Comparison of ENCODE assay signal across 19 cellular contexts in genomic region chr9:28363180-28363579, GRCh38.
DNase-seq lines count a peak whose midpoint lies in the region; ATAC-seq and TF ChIP-seq lines count a peak whose summit lies in the region.
"Had no signal": no experiment of that assay in that cellular context is flagged by ENCODE, and none has a peak within 500 bp of the region (broad histone marks: within the 10 kb centered on the region; RNA-seq: fewer than 3 reads in every experiment).

No MANE protein-coding gene starts in this region.

- H2AK5ac ChIP-seq in mesenchymal stem cell (ENCODE audit: low read length, severe bottlenecking), result no peak overlapping the region

- POLR2A ChIA-PET in SK-N-SH (lab: Yijun Ruan, JAX), result no interaction called here

- CTCF ChIA-PET in SK-N-SH (lab: Yijun Ruan, JAX), result no interaction called here

- H3K14ac ChIP-seq in mesenchymal stem cell (ENCODE audit: low read length in 2 of 2), result no peak overlapping the region

- no peak overlapping the region for H3K4ac ChIP-seq in mesenchymal stem cell (ENCODE audit: low read depth in 1 of 2, low read length in 2 of 2)

- no peak overlapping the region for H2BK15ac ChIP-seq in mesenchymal stem cell (ENCODE audit: low read depth, poor library complexity, severe bottlenecking)

- no peaks in the 10 kb centered on the region for H3K9me2 ChIP-seq in SK-N-SH

- no peak overlapping the region for H2BK12ac ChIP-seq in mesenchymal stem cell (ENCODE audit: low read length in 2 of 2)

- H4K8ac ChIP-seq in mesenchymal stem cell (ENCODE audit: low read length), result no peak overlapping the region

- TF ChIP-seq RAD21 in SK-N-SH (IDR thresholded peaks at IDR 0.05; ENCODE audit: low read length), result peak; percentile 50

- DNase-seq in BE2C (peak; percentile 49), SK-N-SH (peak; percentile 56), mesenchymal stem cell (peak; percentile 29), anterior cingulate cortex (lab: John Stamatoyannopoulos, UW) (no peak)
- DNase-seq: CD4-positive, alpha-beta T cell; CD8-positive, alpha-beta memory T cell; DMS 273 treated with DMSO at 0.1 percent for 48 hours; DMS79; EL; GDM1; H9 had no signal

- H2BK5ac ChIP-seq in mesenchymal stem cell (ENCODE audit: low read depth, low read length, poor library complexity, severe bottlenecking), result no peak overlapping the region

- TF ChIP-seq CTCF in BE2C (IDR thresholded peaks at IDR 0.05; ENCODE audit: low read depth, low read length) (no peak), SK-N-SH (IDR thresholded peaks at IDR 0.05) (no peak), parathyroid adenoma (IDR thresholded peaks at IDR 0.05) (no peak)

- H3K18ac ChIP-seq in mesenchymal stem cell (ENCODE audit: low read depth in 1 of 2, low read length in 2 of 2), result no peak overlapping the region

- H3K4me1 ChIP-seq in BE2C (peaks cover 36% of the 10 kb centered on the region), SK-N-SH (ENCODE audit: control insufficient read depth in 1 of 2, insufficient read depth in 2 of 2, low read depth in 1 of 2, low read length in 1 of 2) (peaks cover 5 to 8% of the 10 kb centered on the region in 2 experiments; a peak in 3 of 4 replicates), mesenchymal stem cell (ENCODE audit: control insufficient read depth, insufficient read depth, low read depth, low read length) (no peaks in the 10 kb centered on the region), parathyroid adenoma (no peaks in the 10 kb centered on the region)

- TF ChIP-seq EP300 in SK-N-SH (IDR thresholded peaks at IDR 0.05; ENCODE audit: borderline replicate concordance in 1 of 2, low read depth in 1 of 2, low read length in 1 of 2), result peak in 1 of 2 experiments; percentile 97; a peak in 2 of 4 replicates

- H3K27ac ChIP-seq in SK-N-SH (ENCODE audit: low read depth in 2 of 2, low read length in 1 of 2), result peak overlapping the region; percentile 6 to 96; a peak in 3 of 4 replicates
- no peak overlapping the region for H3K27ac ChIP-seq in mesenchymal stem cell (ENCODE audit: low read length, poor library complexity, severe bottlenecking)
- H3K27ac ChIP-seq in parathyroid adenoma, result no peak overlapping the region
- H3K27ac ChIP-seq: 22Rv1; BLaER1 treated with 17β-estradiol and CSF1 and Interleukin-3, amounts not matched to agents 10 nM and 100 nM had no signal

- no peaks in the 10 kb centered on the region for H3K79me1 ChIP-seq in mesenchymal stem cell (replicated peaks; ENCODE audit: low read length, poor library complexity, severe bottlenecking)

- H3K9me3 ChIP-seq in BE2C (no peaks in the 10 kb centered on the region), SK-N-SH (no peaks in the 10 kb centered on the region), mesenchymal stem cell (ENCODE audit: control insufficient read depth, low read length) (no peaks in the 10 kb centered on the region), parathyroid adenoma (ENCODE audit: control insufficient read depth, low read length) (no peaks in the 10 kb centered on the region)
- H3K9me3 ChIP-seq: BLaER1 treated with 17β-estradiol and CSF1 and Interleukin-3, amounts not matched to agents 10 nM and 100 nM had no signal

- no peak overlapping the region for H3K23ac ChIP-seq in mesenchymal stem cell (ENCODE audit: low read length in 2 of 2)

- H3K4me2 ChIP-seq in SK-N-SH, result no peak overlapping the region
- no peak overlapping the region for H3K4me2 ChIP-seq in mesenchymal stem cell (ENCODE audit: low read length, poor library complexity, severe bottlenecking)
- H3K4me2 ChIP-seq in parathyroid adenoma (ENCODE audit: low read length), result peak overlapping the region; percentile 21
- H3K4me2 ChIP-seq: GM23338 had no signal

- no peak overlapping the region for H3K9ac ChIP-seq in SK-N-SH
- no peak overlapping the region for H3K9ac ChIP-seq in mesenchymal stem cell (ENCODE audit: low read length)
- no peak overlapping the region for H3K9ac ChIP-seq in parathyroid adenoma
- H3K9ac ChIP-seq: BLaER1 treated with 17β-estradiol and CSF1 and Interleukin-3, amounts not matched to agents 10 nM and 100 nM had no signal

- H2BK120ac ChIP-seq in mesenchymal stem cell (ENCODE audit: low read depth, low read length), result no peak overlapping the region

- no peak for ATAC-seq in GM18870 (IDR thresholded peaks at IDR 0.05; ENCODE audit: unreplicated experiment)
- no peak for ATAC-seq in HG03196 (IDR thresholded peaks at IDR 0.05; ENCODE audit: unreplicated experiment)
- ATAC-seq: GM12878, GM23338, HCT116 had no signal

- no peak overlapping the region for H4K91ac ChIP-seq in mesenchymal stem cell (ENCODE audit: low read length)

- H3K79me2 ChIP-seq in SK-N-SH (ENCODE audit: insufficient read depth), result no peaks in the 10 kb centered on the region
- H3K79me2 ChIP-seq in parathyroid adenoma, result no peaks in the 10 kb centered on the region

- 3% methylated on average over 1 of the region's 1 CpG for WGBS in SK-N-SH (ENCODE audit: low lambda C conversion rate)
- WGBS in mesenchymal stem cell, result 64% methylated on average over 1 of the region's 1 CpG

- H4K20me1 ChIP-seq in SK-N-SH (ENCODE audit: insufficient read depth), result no peaks in the 10 kb centered on the region
- H4K20me1 ChIP-seq: BLaER1 treated with 17β-estradiol and CSF1 and Interleukin-3, amounts not matched to agents 10 nM and 100 nM had no signal

- H3K27me3 ChIP-seq in BE2C (no peaks in the 10 kb centered on the region), SK-N-SH (ENCODE audit: insufficient read depth) (no peaks in the 10 kb centered on the region), mesenchymal stem cell (ENCODE audit: control insufficient read depth in 1 of 2, insufficient read depth in 1 of 2, low read length in 2 of 2) (no peaks in the 10 kb centered on the region), parathyroid adenoma (ENCODE audit: control insufficient read depth, insufficient read depth, low read length) (no peaks in the 10 kb centered on the region)
- H3K27me3 ChIP-seq: BLaER1 treated with 17β-estradiol and CSF1 and Interleukin-3, amounts not matched to agents 10 nM and 100 nM had no signal

- H3K4me3 ChIP-seq in BE2C (ENCODE audit: low read depth, low read length), result no peak overlapping the region
- no peak overlapping the region for H3K4me3 ChIP-seq in SK-N-SH (ENCODE audit: low read depth in 2 of 2, low read length in 1 of 2)
- H3K4me3 ChIP-seq in mesenchymal stem cell (ENCODE audit: insufficient read depth in 1 of 2, low read depth in 1 of 2, low read length in 2 of 2), result no peak overlapping the region
- no peak overlapping the region for H3K4me3 ChIP-seq in parathyroid adenoma (ENCODE audit: low read depth, low read length)
- H3K4me3 ChIP-seq: BLaER1 treated with 17β-estradiol and CSF1 and Interleukin-3, amounts not matched to agents 10 nM and 100 nM; GM12878; GM23338 had no signal

- no peak overlapping the region for H2AFZ ChIP-seq in SK-N-SH (ENCODE audit: low read depth)
- no peak overlapping the region for H2AFZ ChIP-seq in mesenchymal stem cell (ENCODE audit: low read depth, low read length)
- no peak overlapping the region for H2AFZ ChIP-seq in parathyroid adenoma
- H2AFZ ChIP-seq: GM23338 had no signal

- peaks cover 3% of the 10 kb centered on the region for H3F3A ChIP-seq in SK-N-SH (replicated peaks; ENCODE audit: insufficient read depth)

- no peaks in the 10 kb centered on the region for H3K36me3 ChIP-seq in BE2C
- H3K36me3 ChIP-seq in SK-N-SH (replicated peaks in 1 of 2; ENCODE audit: control insufficient read depth in 1 of 2, insufficient read depth in 2 of 2, low read length in 1 of 2), result no peaks in the 10 kb centered on the region
- no peaks in the 10 kb centered on the region for H3K36me3 ChIP-seq in mesenchymal stem cell (ENCODE audit: control insufficient read depth in 1 of 2, insufficient read depth in 2 of 2, low read depth in 1 of 2, low read length in 2 of 2)
- H3K36me3 ChIP-seq in parathyroid adenoma (ENCODE audit: control insufficient read depth, insufficient read depth, low read length), result no peaks in the 10 kb centered on the region
- H3K36me3 ChIP-seq: BLaER1 treated with 17β-estradiol and CSF1 and Interleukin-3, amounts not matched to agents 10 nM and 100 nM had no signal

TF ChIP-seq in SK-N-SH, 30 proteins besides CTCF, POLR2A, EP300 and RAD21 (continues in another document):
- TF ChIP-seq RCOR1 (IDR thresholded peaks at IDR 0.05; ENCODE audit: low read length), result peak; percentile 91
- TF ChIP-seq NRF1 (IDR thresholded peaks at IDR 0.05; ENCODE audit: low read depth, low read length), result no peak
- TF ChIP-seq PBX3 (IDR thresholded peaks at IDR 0.05), result peak; percentile 71
- no peak for TF ChIP-seq MEF2A (IDR thresholded peaks at IDR 0.05; ENCODE audit: borderline replicate concordance, low read depth)
- TF ChIP-seq SMC3 (IDR thresholded peaks at IDR 0.05; ENCODE audit: low read depth, low read length), result no peak
- peak; percentile 49; the same call in 1 of the 2 replicates for TF ChIP-seq NFIC (IDR thresholded peaks at IDR 0.05; ENCODE audit: borderline replicate concordance)
- TF ChIP-seq MXI1 (IDR thresholded peaks at IDR 0.05; ENCODE audit: low read depth, low read length), result no peak; the same call in 1 of the 2 replicates
- TF ChIP-seq, protein P1, sequence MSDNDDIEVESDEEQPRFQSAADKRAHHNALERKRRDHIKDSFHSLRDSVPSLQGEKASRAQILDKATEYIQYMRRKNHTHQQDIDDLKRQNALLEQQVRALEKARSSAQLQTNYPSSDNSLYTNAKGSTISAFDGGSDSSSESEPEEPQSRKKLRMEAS (IDR thresholded peaks at IDR 0.05; ENCODE audit: low read depth), result no peak
- TF ChIP-seq, protein P2, sequence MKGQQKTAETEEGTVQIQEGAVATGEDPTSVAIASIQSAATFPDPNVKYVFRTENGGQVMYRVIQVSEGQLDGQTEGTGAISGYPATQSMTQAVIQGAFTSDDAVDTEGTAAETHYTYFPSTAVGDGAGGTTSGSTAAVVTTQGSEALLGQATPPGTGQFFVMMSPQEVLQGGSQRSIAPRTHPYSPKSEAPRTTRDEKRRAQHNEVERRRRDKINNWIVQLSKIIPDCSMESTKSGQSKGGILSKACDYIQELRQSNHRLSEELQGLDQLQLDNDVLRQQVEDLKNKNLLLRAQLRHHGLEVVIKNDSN (IDR thresholded peaks at IDR 0.05; ENCODE audit: borderline replicate concordance, low read depth), result no peak
- peak; percentile 33; the same call in 1 of the 2 replicates for TF ChIP-seq JUND (IDR thresholded peaks at IDR 0.05)
- peak; percentile 57; the same call in 1 of the 2 replicates for TF ChIP-seq POLR2AphosphoS5 (IDR thresholded peaks at IDR 0.05; ENCODE audit: low read depth, low read length)
- TF ChIP-seq FOXM1 (IDR thresholded peaks at IDR 0.05; ENCODE audit: low read depth), result no peak
- TF ChIP-seq TCF12 (IDR thresholded peaks at IDR 0.05), result peak; percentile 85
- no peak for TF ChIP-seq ELF1 (IDR thresholded peaks at IDR 0.05)

Comparison
In these comparisons a context has a peak if more than half of its experiments do, and no peak if none do; other contexts are left out.
1. DNase-seq: peak in BE2C (single experiment), SK-N-SH (single experiment) and mesenchymal stem cell (single experiment); none in anterior cingulate cortex (0 of 58).
2. H3K27ac ChIP-seq: peak in SK-N-SH (2 of 2); none in mesenchymal stem cell (single experiment) and parathyroid adenoma (single experiment).